8 cellular contexts compared by ENCODE assay signal in the genomic region with DNA sequence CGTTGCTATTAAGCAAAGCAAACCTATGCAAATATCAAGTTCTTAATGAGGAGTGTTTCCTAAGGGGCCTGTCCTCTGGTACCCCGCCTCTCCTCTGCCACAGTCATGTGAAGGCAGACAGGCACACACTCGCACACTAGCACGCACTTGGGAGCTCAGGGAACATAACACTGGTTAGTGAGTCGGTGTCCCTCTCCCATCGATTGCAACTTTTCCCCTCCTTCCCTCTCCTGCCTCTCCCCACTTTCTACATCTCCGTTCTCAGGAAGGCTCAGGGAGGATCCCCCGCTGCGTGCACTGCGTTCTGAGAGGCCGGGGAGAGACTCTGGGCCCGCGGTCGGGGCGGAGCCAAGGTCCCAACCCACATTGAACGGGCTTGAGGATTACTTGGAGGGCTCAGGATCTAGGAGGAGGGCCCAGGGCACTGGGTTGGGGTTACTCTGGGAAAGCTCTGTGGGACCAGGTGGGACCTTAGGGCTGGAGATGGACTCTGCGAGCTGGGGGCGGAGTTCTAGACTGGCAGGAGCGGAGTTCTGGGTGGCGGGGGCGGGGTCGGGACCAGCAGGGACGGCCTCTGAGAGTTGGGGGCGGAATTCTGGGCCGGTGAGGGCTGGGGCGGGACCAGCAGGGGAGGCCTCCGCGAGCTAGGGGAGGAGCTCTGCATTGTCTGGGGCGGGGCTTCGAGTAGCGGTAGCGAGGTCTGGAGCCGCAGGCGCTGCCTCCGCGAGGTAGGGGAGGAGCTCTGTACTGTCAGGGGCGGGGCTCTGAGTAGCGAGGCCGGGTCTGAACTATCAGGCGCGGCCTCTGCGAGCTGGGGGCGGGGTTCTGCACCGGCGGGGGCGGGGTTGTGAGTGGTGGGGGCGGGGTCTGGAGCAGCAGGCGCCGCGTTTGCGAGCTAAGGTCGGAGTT. TPM values are rescaled to one million over a fixed set of nuclear protein-coding genes. Genes with fewer than 3 reads are reported as not detected.
DNase-seq lines count a peak whose midpoint lies in the region; ATAC-seq and TF ChIP-seq lines count a peak whose summit lies in the region.

No MANE protein-coding gene starts in this region.

- H3K27me3 ChIP-seq in GM06990 (replicated peaks; ENCODE audit: control insufficient read depth, insufficient read depth, low read length) = no peaks in the 10 kb centered on the region
- H3K27me3 ChIP-seq in suprapubic skin = no peaks in the 10 kb centered on the region

- H3K9me3 ChIP-seq in suprapubic skin = no peaks in the 10 kb centered on the region

- H3K9me3 Mint-ChIP-seq in activated naive CD4-positive, alpha-beta T cell treated with anti-CD3 and anti-CD28 coated beads, Interleukin-2, amount 10 ng/mL, durations not matched to agents 7 days and 5 days = no peaks in the 10 kb centered on the region

- no peak for TF ChIP-seq CTCF in GM06990 (IDR thresholded peaks at IDR 0.05; ENCODE audit: insufficient read depth, low read length, poor library complexity, severe bottlenecking)
- TF ChIP-seq CTCF in NB4 (IDR thresholded peaks at IDR 0.05; ENCODE audit: low read depth, low read length) = no peak
- no peak for TF ChIP-seq CTCF in suprapubic skin (IDR thresholded peaks at IDR 0.05)

- H3K36me3 ChIP-seq in GM06990 (ENCODE audit: control insufficient read depth, insufficient read depth, low read length) (no peaks in the 10 kb centered on the region; the same call in 1 of the 2 replicates), suprapubic skin (no peaks in the 10 kb centered on the region)

- H3K27me3 Mint-ChIP-seq in activated naive CD4-positive, alpha-beta T cell treated with anti-CD3 and anti-CD28 coated beads, Interleukin-2, amount 10 ng/mL, durations not matched to agents 7 days and 5 days = peaks cover 9% of the 10 kb centered on the region

- no peak overlapping the region for H3K4me3 Mint-ChIP-seq in activated naive CD4-positive, alpha-beta T cell treated with anti-CD3 and anti-CD28 coated beads, Interleukin-2, amount 10 ng/mL, durations not matched to agents 7 days and 5 days

- peak; percentile 26 for TF ChIP-seq POLR2A in NB4 (IDR thresholded peaks at IDR 0.05; ENCODE audit: extremely low read depth, insufficient read length)
- TF ChIP-seq POLR2A in suprapubic skin (IDR thresholded peaks at IDR 0.05) = no peak

- TF ChIP-seq EP300 in suprapubic skin (IDR thresholded peaks at IDR 0.05) = no peak

- 2% methylated on average over 35 of the region's 52 CpGs for WGBS in suprapubic skin

- peaks cover 28% of the 10 kb centered on the region for H3K4me1 Mint-ChIP-seq in activated naive CD4-positive, alpha-beta T cell treated with anti-CD3 and anti-CD28 coated beads, Interleukin-2, amount 10 ng/mL, durations not matched to agents 7 days and 5 days

- CTCF ChIA-PET in activated naive CD4-positive, alpha-beta T cell treated with anti-CD3 and anti-CD28 coated beads, Interleukin-2, amount 10 ng/mL, durations not matched to agents 7 days and 5 days (lab: Charles Lee) = interaction anchor here (0.8 to 1.3 kb wide), 3 partner anchors 15 to 184 kb away, joined by 3 to 5 read pairs (median 3); no protein-coding TSS in a partner anchor

- DNase-seq in GM06990 (ENCODE audit: extremely low read depth, insufficient read length) (peak; percentile 94), NB4 (ENCODE audit: low read depth) (peak; percentile 95), SK-N-DZ (ENCODE audit: low spot score) (peak; percentile 94), globus pallidus (ENCODE audit: low spot score) (peak; percentile 97), occipital lobe (lab: John Stamatoyannopoulos, UW) (peak; percentile 97), suprapubic skin (ENCODE audit: low spot score in 2 of 2) (peak; percentile 98 to 100)
- peak; percentile 100 for DNase-seq in activated naive CD4-positive, alpha-beta T cell treated with anti-CD3 and anti-CD28 coated beads, Interleukin-2, amount 10 ng/mL, durations not matched to agents 7 days and 5 days

- H3K27ac Mint-ChIP-seq in activated naive CD4-positive, alpha-beta T cell treated with anti-CD3 and anti-CD28 coated beads, Interleukin-2, amount 10 ng/mL, durations not matched to agents 7 days and 5 days = no peak overlapping the region

- H3K36me3 Mint-ChIP-seq in activated naive CD4-positive, alpha-beta T cell treated with anti-CD3 and anti-CD28 coated beads, Interleukin-2, amount 10 ng/mL, durations not matched to agents 7 days and 5 days = peaks cover 8% of the 10 kb centered on the region

- H3K4me3 ChIP-seq in GM06990 (replicated peaks; ENCODE audit: low read depth, low read length) = peak overlapping the region; percentile 59
- peak overlapping the region; percentile 63 for H3K4me3 ChIP-seq in NB4 (ENCODE audit: low read depth, low read length)
- peak overlapping the region; percentile 68 for H3K4me3 ChIP-seq in suprapubic skin

- peaks cover 34% of the 10 kb centered on the region for H3K4me1 ChIP-seq in suprapubic skin

- H3K27ac ChIP-seq in suprapubic skin = peak overlapping the region; percentile 95

- peak; percentile 90 for ATAC-seq in HG02588 (IDR thresholded peaks at IDR 0.05; ENCODE audit: unreplicated experiment)

RNA-seq across cellular contexts. Expression of gene LEPR, which starts 0.5 kb away (rescaled TPM):
- 0.96 and 1.8 TPM in 2 replicates for polyA plus RNA-seq in SK-N-DZ (2014; cell fraction: cytosol; rRNA removed)
- polyA plus RNA-seq in SK-N-DZ (2014; cell fraction: nucleus; rRNA removed) = 0.95 and 1.6 TPM in 2 replicates
- 12.8 TPM for total RNA-seq in occipital lobe
- total RNA-seq in suprapubic skin = 10 to 100 TPM in 1 of 4 donors, 1 to 10 TPM in 3; 3.9 to 12.4 (median 6.7) TPM

RNA-seq across cellular contexts. Expression of gene LEPROT, which starts 0.5 kb away (rescaled TPM):
- 19.8 and 25.6 TPM in 2 replicates for polyA plus RNA-seq in SK-N-DZ (2014; cell fraction: cytosol; rRNA removed)
- polyA plus RNA-seq in SK-N-DZ (2014; cell fraction: nucleus; rRNA removed) = 20.2 and 30.9 TPM in 2 replicates
- total RNA-seq in occipital lobe (35.2 TPM), suprapubic skin (10 to 100 TPM; 34.6 to 52.4 (median 44.2) TPM)

Comparison
In these comparisons a context has a peak if more than half of its experiments do, and no peak if none do; other contexts are left out.
1. Peak in every context shown above with its lines: DNase-seq, ATAC-seq, H3K4me3 ChIP-seq and H3K27ac ChIP-seq.